14 cellular contexts compared by ENCODE assay signal in genomic region chr16:89495121-89495520, GRCh38. TPM values are rescaled to one million over a fixed set of nuclear protein-coding genes. Genes with fewer than 3 reads are reported as not detected.
A peak's percentile ranks its signal among the peaks of the same experiment; 100 is the strongest.
DNase-seq lines count a peak whose midpoint lies in the region; ATAC-seq, FAIRE-seq and TF ChIP-seq lines count a peak whose summit lies in the region.
"Had no signal": no experiment of that assay in that cellular context is flagged by ENCODE, and none has a peak within 500 bp of the region (broad histone marks: within the 10 kb centered on the region; RNA-seq: fewer than 3 reads in every experiment).

No MANE protein-coding gene starts in this region.

- DNase-seq in AG04450 (ENCODE audit: low read depth, low spot score), result no peak
- peak; percentile 82 for DNase-seq in HCEC 1CT
- no peak for DNase-seq in K562 (ENCODE audit: extremely low read depth in 1 of 4, low spot score in 3 of 4)
- peak; percentile 87 for DNase-seq in islet precursor cell
- DNase-seq in NCI-H446 (lab: John Stamatoyannopoulos, UW), result no peak
- no peak for DNase-seq in GM12891 (ENCODE audit: insufficient read length, low spot score)
- DNase-seq in MM.1S, result no peak
- DNase-seq: activated naive CD4-positive, alpha-beta T cell treated with anti-CD3 and anti-CD28 coated beads, Interleukin-2, amount 50 U/mL, for 16 hours; colonic mucosa; DND-41; esophagus squamous epithelium; trophoblast cell; WERI-Rb-1 had no signal

- H3K36me3 ChIP-seq in K562 (ENCODE audit: control insufficient read depth, insufficient read depth, low read length), result no peaks in the 10 kb centered on the region; the same call in 2 of the 3 replicates
- no peaks in the 10 kb centered on the region for H3K36me3 ChIP-seq in MM.1S (replicated peaks; ENCODE audit: insufficient read depth, low read length)
- H3K36me3 ChIP-seq: colonic mucosa, esophagus squamous epithelium, WERI-Rb-1 had no signal

- H3K79me2 ChIP-seq in K562 (ENCODE audit: control insufficient read depth, insufficient read depth, low read length) (peaks cover 26% of the 10 kb centered on the region), MM.1S (ENCODE audit: low read length) (peaks cover 13% of the 10 kb centered on the region)

- WGBS in K562 (ENCODE audit: insufficient coverage, low coverage, missing lambda C conversion rate), result 63% methylated on average over 3 of the region's 3 CpGs

- no peak for TF ChIP-seq EP300 in K562 (IDR thresholded peaks at IDR 0.05; ENCODE audit: low read length)

- H3K9me2 ChIP-seq in MM.1S (replicated peaks; ENCODE audit: insufficient read depth, low read length), result no peaks in the 10 kb centered on the region

- H3K27ac ChIP-seq in AG04450 (ENCODE audit: low read depth, low read length) (peak overlapping the region; percentile 21), K562 (ENCODE audit: extremely low read depth, low read depth, low read length) (no peak overlapping the region), MM.1S (ENCODE audit: low read length) (no peak overlapping the region)
- H3K27ac ChIP-seq: colonic mucosa, esophagus squamous epithelium, WERI-Rb-1 had no signal

- in situ Hi-C loops in K562 (cut with MboI), result no loop called here

- no TSS peak for BruUV-seq in K562 (replicated peaks; lab: Mats Ljungman, UMichigan)

- H3K4me2 ChIP-seq in K562 (ENCODE audit: insufficient read depth, low read length) (no peak overlapping the region), MM.1S (ENCODE audit: low read depth, low read length) (no peak overlapping the region)

- no peak overlapping the region for H3K4me3 ChIP-seq in AG04450 (ENCODE audit: low read depth, low read length)
- H3K4me3 ChIP-seq in K562, result no peak overlapping the region
- no peak overlapping the region for H3K4me3 ChIP-seq in MM.1S (ENCODE audit: low read length)
- H3K4me3 ChIP-seq: colonic mucosa, esophagus squamous epithelium had no signal

- POLR2A ChIA-PET in AG04450 (lab: Yijun Ruan, JAX), result interaction anchor here (0.6 to 1.0 kb wide), 4 partner anchors 9 to 161 kb away, joined by 3 to 6 read pairs (median 3); partner anchors contain the start of gene SPG7
- POLR2A ChIA-PET in K562 (lab: Yijun Ruan, JAX), result interaction anchor here (0.7 to 2.1 kb wide), 3 partner anchors 9 to 19 kb away, joined by 3 to 9 read pairs (median 6); no protein-coding TSS in a partner anchor

- no peak for TF ChIP-seq POLR2A in K562 (conservative IDR thresholded peaks at IDR 0.05)
- TF ChIP-seq POLR2A in GM12891 (IDR thresholded peaks at IDR 0.05; ENCODE audit: low read depth, low read length), result no peak

- no peaks in the 10 kb centered on the region for H4K20me1 ChIP-seq in K562 (replicated peaks; ENCODE audit: control insufficient read depth, insufficient read depth, low read length)
- no peaks in the 10 kb centered on the region for H4K20me1 ChIP-seq in MM.1S (ENCODE audit: insufficient read depth, low read length)

- peak overlapping the region in 1 of 2 experiments; percentile 68; a peak in 1 of 4 replicates for H3K9ac ChIP-seq in K562 (ENCODE audit: insufficient read depth in 1 of 2, low read depth in 2 of 2, low read length in 2 of 2)
- H3K9ac ChIP-seq in MM.1S (ENCODE audit: low read length), result no peak overlapping the region

- TF ChIP-seq CTCF in AG04450 (IDR thresholded peaks at IDR 0.05; ENCODE audit: low read depth, low read length) (peak; percentile 17; the same call in 1 of the 2 replicates), K562 (IDR thresholded peaks at IDR 0.05 in 2 of 3, conservative IDR thresholded peaks at IDR 0.05 in 1 of 3; ENCODE audit: insufficient read depth in 2 of 3, low read depth in 1 of 3, low read length in 3 of 3) (no peak), MM.1S (IDR thresholded peaks at IDR 0.05; ENCODE audit: low read length) (no peak)

- ATAC-seq in K562 (no peak), HG03457 (IDR thresholded peaks at IDR 0.05; ENCODE audit: unreplicated experiment) (no peak)

- no peak for TF ChIP-seq RAD21 in K562 (CRISPR knock-in tag; conservative IDR thresholded peaks at IDR 0.05 in 1 of 2, IDR thresholded peaks at IDR 0.05 in 1 of 2)

- H3K9me3 ChIP-seq in AG04450 (ENCODE audit: control insufficient read depth, insufficient read depth, low read length) (no peaks in the 10 kb centered on the region), K562 (replicated peaks; ENCODE audit: control insufficient read depth, insufficient read depth, low read depth, low read length) (no peaks in the 10 kb centered on the region), MM.1S (replicated peaks; ENCODE audit: insufficient read depth, low read length) (no peaks in the 10 kb centered on the region)
- H3K9me3 ChIP-seq: colonic mucosa, esophagus squamous epithelium had no signal

- H3K27me3 ChIP-seq in AG04450 (ENCODE audit: control insufficient read depth, insufficient read depth, low read length) (no peaks in the 10 kb centered on the region), K562 (ENCODE audit: control insufficient read depth in 2 of 2, insufficient read depth in 2 of 2, low read length in 2 of 2) (no peaks in the 10 kb centered on the region), MM.1S (replicated peaks; ENCODE audit: insufficient read depth, low read length) (no peaks in the 10 kb centered on the region)
- H3K27me3 ChIP-seq: colonic mucosa, esophagus squamous epithelium had no signal

- no peaks in the 10 kb centered on the region for H3K9me1 ChIP-seq in K562 (ENCODE audit: control insufficient read depth, insufficient read depth, low read length)

- H3F3A ChIP-seq in MM.1S (ENCODE audit: insufficient read depth, low read length), result no peaks in the 10 kb centered on the region

- peaks cover 11 to 31% of the 10 kb centered on the region in 2 experiments; a peak in 4 of 5 replicates for H3K4me1 ChIP-seq in K562 (replicated peaks in 1 of 2; ENCODE audit: control insufficient read depth in 2 of 2, insufficient read depth in 2 of 2, low read length in 2 of 2)
- H3K4me1 ChIP-seq in MM.1S (ENCODE audit: low read length), result no peaks in the 10 kb centered on the region

- FAIRE-seq in K562 (lab: Jason Lieb, UNC) (no peak), GM12891 (lab: Jason Lieb, UNC) (no peak)

- CTCF ChIA-PET in AG04450 (lab: Charles Lee), result interaction anchor here (0.5 to 1.1 kb wide), 3 partner anchors 13 to 1334 kb away, joined by 3 to 4 read pairs (median 4); partner anchors contain the start of gene SPG7
- CTCF ChIA-PET in K562 (lab: Yijun Ruan, JAX; ENCODE audit: low intra/inter-chr PET ratio), result no interaction called here

- intact Hi-C loops in K562 (cut with micrococcal nuclease), result no loop called here

- H2AFZ ChIP-seq in K562 (ENCODE audit: low read depth, low read length) (no peak overlapping the region), MM.1S (ENCODE audit: low read length) (no peak overlapping the region)

TF ChIP-seq in GM12891, 5 proteins besides CTCF, POLR2A, EP300 and RAD21:
- TF ChIP-seq SPI1 (IDR thresholded peaks at IDR 0.05; ENCODE audit: low read depth, low read length) (no peak), POLR2AphosphoS5 (IDR thresholded peaks at IDR 0.05; ENCODE audit: low read depth, low read length) (no peak), POU2F2 (IDR thresholded peaks at IDR 0.05; ENCODE audit: low read depth, low read length) (no peak), TAF1 (IDR thresholded peaks at IDR 0.05; ENCODE audit: low read depth, low read length) (no peak), PAX5 (IDR thresholded peaks at IDR 0.05; ENCODE audit: insufficient read depth, low read length, severe bottlenecking) (no peak)

RNA-seq across cellular contexts. Expression of gene ANKRD11, which starts 4.8 kb away (rescaled TPM):
- polyA plus RNA-seq in AG04450 (2011; rRNA removed) (48.1 and 60.3 TPM in 2 replicates), K562 (2011; rRNA removed) (24.1 and 24.5 TPM in 2 replicates), K562 (2014; fragmentation: Illumina TruSeq; extraction: Trizol) (41.9 and 66.8 TPM in 2 replicates), K562 (2014; fragmentation: Nextera tagmentation; extraction: Ambion mirVana) (1 to 10 TPM; 4.7 to 5.4 TPM), K562 (2014; rRNA removed) (75.6 and 83.7 TPM in 2 replicates)
- polyA minus RNA-seq in AG04450 (2011; rRNA and poly(A)+ RNA removed), result 43.9 and 50.6 TPM in 2 replicates
- 521 and 557 TPM in 2 replicates for total RNA-seq in K562 (2011; cell fraction: chromatin; rRNA removed; ENCODE audit: low replicate concordance)
- 219 and 271 TPM in 2 replicates for total RNA-seq in K562 (2011; cell fraction: nucleolus; rRNA removed)
- 280 and 307 TPM in 2 replicates for total RNA-seq in K562 (2011; cell fraction: nucleoplasm; rRNA removed)
- total RNA-seq in K562 (2014; rRNA removed) (49.2 and 58.7 TPM in 2 replicates), K562 (2014; rRNA removed; fragmentation: Illumina TruSeq; extraction: Trizol) (25.4 and 31.7 TPM in 2 replicates), K562 (2015; rRNA removed; fragmentation: Illumina TruSeq; extraction: Trizol) (26.9 and 27.6 TPM in 2 replicates), K562 (2021) (114 and 126 TPM in 2 replicates)
- polyA plus RNA-seq in K562 (2011; cell fraction: cytosol; rRNA removed), result 24.1 and 43.3 TPM in 2 replicates
- polyA plus RNA-seq in K562 (2011; cell fraction: nucleus; rRNA removed), result 82.4 and 115 TPM in 2 replicates
- polyA plus RNA-seq in K562 (2012), result 58.0 and 101 TPM in 2 replicates
- 22.7 and 27.7 TPM in 2 replicates for polyA minus RNA-seq in K562 (2011; rRNA and poly(A)+ RNA removed)
- polyA minus RNA-seq in K562 (2011; cell fraction: cytosol; rRNA and poly(A)+ RNA removed), result 41.4 and 57.3 TPM in 2 replicates
- polyA minus RNA-seq in K562 (2011; cell fraction: nucleus; rRNA and poly(A)+ RNA removed), result 37.2 and 51.5 TPM in 2 replicates
- 50.7 TPM for polyA plus RNA-seq in GM12891 (2012; ENCODE audit: low read depth, missing spikeins)

RNA-seq across cellular contexts. Expression of gene SPG7, which starts 13.1 kb away (rescaled TPM):
- 50.1 and 53.4 TPM in 2 replicates for polyA plus RNA-seq in AG04450 (2011; rRNA removed)
- polyA minus RNA-seq in AG04450 (2011; rRNA and poly(A)+ RNA removed), result 46.0 and 51.9 TPM in 2 replicates
- total RNA-seq in K562 (2011; cell fraction: chromatin; rRNA removed; ENCODE audit: low replicate concordance), result 538 and 821 TPM in 2 replicates
- 360 and 372 TPM in 2 replicates for total RNA-seq in K562 (2011; cell fraction: nucleolus; rRNA removed)
- total RNA-seq in K562 (2011; cell fraction: nucleoplasm; rRNA removed), result 370 and 431 TPM in 2 replicates
- 67.4 and 136 TPM in 2 replicates for total RNA-seq in K562 (2014; rRNA removed)
- total RNA-seq in K562 (2014; rRNA removed; fragmentation: Illumina TruSeq; extraction: Trizol), result 37.3 and 41.2 TPM in 2 replicates
- 51.9 and 55.5 TPM in 2 replicates for total RNA-seq in K562 (2015; rRNA removed; fragmentation: Illumina TruSeq; extraction: Trizol)
- 74.8 and 75.4 TPM in 2 replicates for total RNA-seq in K562 (2021)
- 44.2 and 53.2 TPM in 2 replicates for polyA plus RNA-seq in K562 (2011; rRNA removed)
- polyA plus RNA-seq in K562 (2011; cell fraction: cytosol; rRNA removed), result 33.7 and 35.7 TPM in 2 replicates
- polyA plus RNA-seq in K562 (2011; cell fraction: nucleus; rRNA removed), result 243 and 279 TPM in 2 replicates
- 41.5 and 49.6 TPM in 2 replicates for polyA plus RNA-seq in K562 (2012)
- polyA plus RNA-seq in K562 (2014; fragmentation: Illumina TruSeq; extraction: Trizol), result 49.2 and 49.4 TPM in 2 replicates
- 1 to 10 TPM; 5.8 to 7.0 TPM for polyA plus RNA-seq in K562 (2014; fragmentation: Nextera tagmentation; extraction: Ambion mirVana)
- polyA plus RNA-seq in K562 (2014; rRNA removed), result 62.6 and 89.1 TPM in 2 replicates
- polyA minus RNA-seq in K562 (2011; rRNA and poly(A)+ RNA removed), result 44.3 and 53.3 TPM in 2 replicates
- polyA minus RNA-seq in K562 (2011; cell fraction: cytosol; rRNA and poly(A)+ RNA removed), result 30.5 and 50.1 TPM in 2 replicates
- 79.4 and 87.9 TPM in 2 replicates for polyA minus RNA-seq in K562 (2011; cell fraction: nucleus; rRNA and poly(A)+ RNA removed)
- polyA plus RNA-seq in GM12891 (2012; ENCODE audit: low read depth, missing spikeins), result 54.3 TPM

Comparison
In these comparisons a context has a peak if more than half of its experiments do, and no peak if none do; other contexts are left out.
1. DNase-seq: peak in HCEC 1CT (single experiment) and islet precursor cell (single experiment); none in AG04450 (single experiment), K562 (0 of 4), NCI-H446 (0 of 2), GM12891 (single experiment) and MM.1S (single experiment).